Comparison of ENCODE assay signal across 10 cellular contexts in the genomic region with DNA sequence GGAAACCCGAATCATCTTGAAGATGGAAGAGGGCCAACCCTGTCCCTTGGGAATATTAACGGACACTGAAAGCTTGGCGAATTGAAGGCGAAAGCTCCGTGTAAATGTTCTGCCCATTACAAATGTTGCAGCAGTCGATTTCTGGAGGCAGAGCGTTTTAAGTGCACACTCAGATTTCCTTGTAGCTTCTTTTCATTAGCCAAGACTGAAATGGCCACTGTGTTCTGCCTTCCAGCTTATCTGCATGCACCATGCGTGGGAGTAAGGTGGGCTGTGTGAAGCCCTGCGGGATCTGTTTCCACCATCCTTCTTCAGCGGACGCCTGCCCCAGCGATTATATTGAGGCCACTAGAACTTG. TPM values are rescaled to one million over a fixed set of nuclear protein-coding genes. Genes with fewer than 3 reads are reported as not detected.
A peak's percentile ranks its signal among the peaks of the same experiment; 100 is the strongest.
DNase-seq lines count a peak whose midpoint lies in the region; ATAC-seq and TF ChIP-seq lines count a peak whose summit lies in the region.
"Had no signal": no experiment of that assay in that cellular context is flagged by ENCODE, and none has a peak within 500 bp of the region (broad histone marks: within the 10 kb centered on the region; RNA-seq: fewer than 3 reads in every experiment).

No MANE protein-coding gene starts in this region.

- peaks cover 26% of the 10 kb centered on the region for H3F3A ChIP-seq in neural progenitor cell (ENCODE audit: low read depth)

- H3K4me1 Mint-ChIP-seq in brain = peaks cover 39% of the 10 kb centered on the region
- H3K4me1 Mint-ChIP-seq in neural progenitor cell = peaks cover 31% of the 10 kb centered on the region

- peaks cover 35% of the 10 kb centered on the region for H3K79me2 ChIP-seq in Karpas-422 (ENCODE audit: low read length)
- H3K79me2 ChIP-seq in neural progenitor cell (ENCODE audit: low read depth) = peaks cover 47% of the 10 kb centered on the region

- H3K9me3 ChIP-seq in Karpas-422 (ENCODE audit: low read length) (no peaks in the 10 kb centered on the region), neural progenitor cell (ENCODE audit: low read depth) (no peaks in the 10 kb centered on the region)

- peak overlapping the region; percentile 81 for H3K4me3 ChIP-seq in Karpas-422 (ENCODE audit: low read length)
- H3K4me3 ChIP-seq in neural progenitor cell = peak overlapping the region; percentile 74

- H3K4me1 ChIP-seq in Karpas-422 (ENCODE audit: low read length) (peaks cover 37% of the 10 kb centered on the region), neural progenitor cell (peaks cover 26% of the 10 kb centered on the region)

- H3K36me3 Mint-ChIP-seq in brain (peaks cover 14% of the 10 kb centered on the region), neural progenitor cell (peaks cover 4% of the 10 kb centered on the region)

- H3K4me3 Mint-ChIP-seq in brain (peak overlapping the region; percentile 91 to 99 (median 95)), neural progenitor cell (peak overlapping the region; percentile 99)

- H3K27ac ChIP-seq in Karpas-422 (ENCODE audit: low read length) = peak overlapping the region; percentile 84
- H3K27ac ChIP-seq in neural progenitor cell = no peak overlapping the region

- peak overlapping the region; percentile 46 to 95 (median 81) for H3K27ac Mint-ChIP-seq in brain
- no peak overlapping the region for H3K27ac Mint-ChIP-seq in neural progenitor cell

- peak; percentile 34 for DNase-seq in CMK (ENCODE audit: low read depth)
- no peak for DNase-seq in Karpas-422
- DNase-seq in neural progenitor cell (ENCODE audit: low spot score) = no peak
- DNase-seq in NCI-H1436 (lab: John Stamatoyannopoulos, UW) = no peak
- no peak for DNase-seq in kidney glomerular epithelial cell (lab: John Stamatoyannopoulos, UW)
- no peak for DNase-seq in NOMO-1 treated with DMSO at 0.1 percent for 48 hours (lab: John Stamatoyannopoulos, UW; ENCODE audit: unreplicated experiment)
- DNase-seq: activated gamma-delta T cell treated with Interleukin-2 at 50 U/mL for 16 hours; stimulated activated CD4-positive, alpha-beta T cell treated with anti-CD3 and anti-CD28 coated beads, Interleukin-4, amount 100 ng/mL, for 4 hours had no signal

- H4K20me1 ChIP-seq in Karpas-422 (ENCODE audit: insufficient read depth, low read depth, low read length) (no peaks in the 10 kb centered on the region), neural progenitor cell (ENCODE audit: low read depth) (no peaks in the 10 kb centered on the region)

- H3K4me2 ChIP-seq in Karpas-422 (ENCODE audit: low read depth, low read length, poor library complexity, severe bottlenecking) = peak overlapping the region; percentile 78
- H3K4me2 ChIP-seq in neural progenitor cell = peak overlapping the region; percentile 75

- no peaks in the 10 kb centered on the region for H3K9me2 ChIP-seq in Karpas-422 (replicated peaks; ENCODE audit: insufficient read depth, low read length)

- no peak for TF ChIP-seq CTCF in brain (conservative IDR thresholded peaks at IDR 0.05)
- TF ChIP-seq CTCF in neural progenitor cell (IDR thresholded peaks at IDR 0.05) = no peak

- ATAC-seq in HG02852 (IDR thresholded peaks at IDR 0.05; ENCODE audit: unreplicated experiment) = no peak

- H3K9me3 Mint-ChIP-seq in brain (no peaks in the 10 kb centered on the region), neural progenitor cell (no peaks in the 10 kb centered on the region)

- no peak overlapping the region for H2AFZ ChIP-seq in Karpas-422 (ENCODE audit: low read length)
- no peak overlapping the region for H2AFZ ChIP-seq in neural progenitor cell (replicated peaks)

- H3K36me3 ChIP-seq in Karpas-422 (ENCODE audit: insufficient read depth, low read length) (no peaks in the 10 kb centered on the region; the same call in 1 of the 2 replicates), neural progenitor cell (no peaks in the 10 kb centered on the region)

- H3K9ac ChIP-seq in Karpas-422 (ENCODE audit: low read length) = peak overlapping the region; percentile 84
- no peak overlapping the region for H3K9ac ChIP-seq in neural progenitor cell

- H3K27me3 Mint-ChIP-seq in brain (peaks cover 3% of the 10 kb centered on the region), neural progenitor cell (ENCODE audit: insufficient read depth, low read depth) (peaks cover 8% of the 10 kb centered on the region)

- H3K27me3 ChIP-seq in Karpas-422 (ENCODE audit: low read length) (no peaks in the 10 kb centered on the region), neural progenitor cell (no peaks in the 10 kb centered on the region)

RNA-seq across cellular contexts. Expression of a gene that starts 1.3 kb away (rescaled TPM):
- 53.2 and 85.2 TPM in 2 replicates for total RNA-seq in Karpas-422 (2014; rRNA removed; shearing (Covaris generic); ENCODE audit: low replicate concordance)
- polyA plus RNA-seq in brain (ENCODE audit: insufficient read depth, low read depth, low replicate concordance) = 32.5 TPM
- total RNA-seq in neural progenitor cell (ENCODE audit: low replicate concordance) = 51.7 and 57.5 TPM in 2 replicates

RNA-seq across cellular contexts. Expression of a gene that starts 52.5 kb away (rescaled TPM):
- total RNA-seq in Karpas-422 (2014; rRNA removed; shearing (Covaris generic); ENCODE audit: low replicate concordance) = 222 and 271 TPM in 2 replicates
- polyA plus RNA-seq in brain (ENCODE audit: insufficient read depth, low read depth, low replicate concordance) = 40.9 TPM
- total RNA-seq in neural progenitor cell (ENCODE audit: low replicate concordance) = 49.6 and 87.2 TPM in 2 replicates
